In genomic region chr12:120581998-120582397, GRCh38 we compare ENCODE assay signal across 8 cellular contexts. TPM values are rescaled to one million over a fixed set of nuclear protein-coding genes. Genes with fewer than 3 reads are reported as not detected.
DNase-seq lines count a peak whose midpoint lies in the region; ATAC-seq and TF ChIP-seq lines count a peak whose summit lies in the region.

No MANE protein-coding gene starts in this region.

- H3K4me1 ChIP-seq in RWPE2 (ENCODE audit: insufficient read depth, poor library complexity, severe bottlenecking) = no peaks in the 10 kb centered on the region

- H3K27me3 ChIP-seq in RWPE2 (ENCODE audit: insufficient read depth, poor library complexity, severe bottlenecking) = no peaks in the 10 kb centered on the region

- peak overlapping the region; percentile 31 for H3K27ac ChIP-seq in RWPE2 (ENCODE audit: poor library complexity, severe bottlenecking)

- no peaks in the 10 kb centered on the region for H3K9me3 ChIP-seq in RWPE2 (ENCODE audit: severe bottlenecking)

- peaks cover 31% of the 10 kb centered on the region for H3K36me3 ChIP-seq in RWPE2 (ENCODE audit: low read depth)

- in situ Hi-C loops in ACHN (cut with HindIII; ENCODE audit: low pct_ligation_motif_present, low pct_unique_long_range_greater_than_20kb, low sequenced_read_pairs) = no loop called here

- no peak for ATAC-seq in RWPE2 (ENCODE audit: low read depth)

- peak overlapping the region; percentile 86 for H3K4me3 ChIP-seq in GM12875 (ENCODE audit: low read depth, low read length)
- peak overlapping the region; percentile 71 for H3K4me3 ChIP-seq in RWPE2 (ENCODE audit: severe bottlenecking)
- H3K4me3 ChIP-seq in epithelial cell of proximal tubule (ENCODE audit: low read depth, low read length) = peak overlapping the region; percentile 97
- peak overlapping the region; percentile 97 for H3K4me3 ChIP-seq in retinal pigment epithelial cell (ENCODE audit: low read length)

- TF ChIP-seq CTCF in GM12875 (IDR thresholded peaks at IDR 0.05; ENCODE audit: borderline replicate concordance, insufficient read depth, low read depth, low read length) (no peak), RWPE2 (IDR thresholded peaks at IDR 0.05; ENCODE audit: poor library complexity, severe bottlenecking) (no peak), epithelial cell of proximal tubule (conservative IDR thresholded peaks at IDR 0.05; ENCODE audit: low read depth, low read length) (no peak), retinal pigment epithelial cell (conservative IDR thresholded peaks at IDR 0.05; ENCODE audit: low read depth, low read length) (no peak)

- no peak for DNase-seq in RWPE2 (ENCODE audit: low spot score)
- DNase-seq in epithelial cell of proximal tubule (ENCODE audit: low read depth) = no peak
- DNase-seq in retinal pigment epithelial cell (ENCODE audit: low read depth) = no peak
- DNase-seq in hepatic stellate cell (ENCODE audit: low spot score) = no peak
- DNase-seq in medulla oblongata (ENCODE audit: extremely low spot score) = no peak
- no peak for DNase-seq in ACHN
- DNase-seq in activated CD8-positive, alpha-beta memory T cell treated with anti-CD3 and anti-CD28 coated beads for 24 hours = no peak

RNA-seq across cellular contexts. Expression of gene POP5, which starts 0.8 kb away (rescaled TPM):
- 23.1 and 54.5 TPM in 2 replicates for total RNA-seq in epithelial cell of proximal tubule

RNA-seq across cellular contexts. Expression of gene RNF10, which starts 47.8 kb away (rescaled TPM):
- 66.9 and 81.2 TPM in 2 replicates for total RNA-seq in epithelial cell of proximal tubule

RNA-seq across cellular contexts. Expression of gene COQ5, which starts 53.0 kb away (rescaled TPM):
- 40.8 and 46.3 TPM in 2 replicates for total RNA-seq in epithelial cell of proximal tubule

RNA-seq across cellular contexts. Expression of gene CABP1, which starts 58.4 kb away (rescaled TPM):
- total RNA-seq in epithelial cell of proximal tubule = 0.14 and 1.1 TPM in 2 replicates
